In the genomic region with DNA sequence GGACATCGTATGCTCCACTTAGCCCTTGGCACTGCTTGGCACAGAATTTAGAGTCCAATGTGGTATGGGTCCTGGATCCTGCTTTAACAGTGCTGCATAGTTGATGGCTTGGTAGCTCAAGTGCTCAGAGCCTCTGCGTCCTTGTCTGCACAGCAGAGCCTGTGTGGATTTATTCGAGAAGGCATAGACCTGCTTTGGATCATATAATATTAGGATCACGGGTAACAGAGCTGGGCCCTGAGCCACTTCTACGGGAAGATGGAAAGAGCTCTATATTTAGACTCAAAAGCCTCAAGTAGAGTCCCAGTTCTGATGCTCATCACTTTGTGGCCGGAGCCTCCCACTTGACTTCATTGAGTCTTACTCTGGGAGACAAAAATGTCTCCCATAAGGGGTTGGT, we compare ENCODE assay signal across 17 cellular contexts.
A peak's percentile ranks its signal among the peaks of the same experiment; 100 is the strongest.
DNase-seq lines count a peak whose midpoint lies in the region; ATAC-seq and TF ChIP-seq lines count a peak whose summit lies in the region.
"Had no signal": no experiment of that assay in that cellular context is flagged by ENCODE, and none has a peak within 500 bp of the region (broad histone marks: within the 10 kb centered on the region; RNA-seq: fewer than 3 reads in every experiment).

No MANE protein-coding gene starts in this region.

- peak overlapping the region; percentile 93 for H3K27ac ChIP-seq in SK-N-MC
- H3K27ac ChIP-seq in left ventricle myocardium inferior (replicated peaks) = peak overlapping the region; percentile 12

- H3K36me3 ChIP-seq in SK-N-MC (ENCODE audit: insufficient read depth, low read length) (no peaks in the 10 kb centered on the region), left ventricle myocardium inferior (no peaks in the 10 kb centered on the region)
- H3K36me3 ChIP-seq: MG63 had no signal

- H3K27me3 Mint-ChIP-seq in activated T-cell treated with anti-CD3 and anti-CD28 coated beads, Interleukin-2, amount 50 U/mL, for 24 hours = no peaks in the 10 kb centered on the region
- H3K27me3 Mint-ChIP-seq in activated T-cell treated with anti-CD3 and anti-CD28 coated beads, Interleukin-2, amount 50 U/mL, for 4 hours (ENCODE audit: low read depth) = no peaks in the 10 kb centered on the region
- H3K27me3 Mint-ChIP-seq in stimulated activated memory B cell treated with anti-CD40 and anti-IgM and Interleukin-4, amounts not matched to agents 10 μg/mL and 1 μg/mL and 100 μg/mL, for 72 hours = no peaks in the 10 kb centered on the region

- H3K9ac ChIP-seq in SK-N-MC (ENCODE audit: insufficient read length) = no peak overlapping the region

- no peaks in the 10 kb centered on the region for H3K9me3 Mint-ChIP-seq in activated T-cell treated with anti-CD3 and anti-CD28 coated beads, Interleukin-2, amount 50 U/mL, for 24 hours
- H3K9me3 Mint-ChIP-seq in activated T-cell treated with anti-CD3 and anti-CD28 coated beads, Interleukin-2, amount 50 U/mL, for 4 hours = no peaks in the 10 kb centered on the region
- H3K9me3 Mint-ChIP-seq in stimulated activated memory B cell treated with anti-CD40 and anti-IgM and Interleukin-4, amounts not matched to agents 10 μg/mL and 1 μg/mL and 100 μg/mL, for 72 hours = no peaks in the 10 kb centered on the region

- H3K4me3 ChIP-seq in SK-N-MC = peak overlapping the region; percentile 74; the same call in 1 of the 2 replicates
- H3K4me3 ChIP-seq in left ventricle myocardium inferior = no peak overlapping the region
- H3K4me3 ChIP-seq: MG63 had no signal

- no peak overlapping the region for H3K4me3 Mint-ChIP-seq in activated T-cell treated with anti-CD3 and anti-CD28 coated beads, Interleukin-2, amount 50 U/mL, for 24 hours
- no peak overlapping the region for H3K4me3 Mint-ChIP-seq in activated T-cell treated with anti-CD3 and anti-CD28 coated beads, Interleukin-2, amount 50 U/mL, for 4 hours
- no peak overlapping the region for H3K4me3 Mint-ChIP-seq in stimulated activated memory B cell treated with anti-CD40 and anti-IgM and Interleukin-4, amounts not matched to agents 10 μg/mL and 1 μg/mL and 100 μg/mL, for 72 hours

- DNase-seq in activated T-cell treated with anti-CD3 and anti-CD28 coated beads, Interleukin-2, amount 50 U/mL, for 24 hours = no peak
- DNase-seq in activated T-cell treated with anti-CD3 and anti-CD28 coated beads, Interleukin-2, amount 50 U/mL, for 4 hours = no peak
- DNase-seq in SK-N-MC (ENCODE audit: low read depth, low spot score) (no peak), left ventricle myocardium inferior (no peak), G401 (ENCODE audit: low spot score) (no peak), kidney tubule cell (ENCODE audit: low spot score) (no peak)
- DNase-seq: Caco-2, DMS153, H7, Karpas-422, MG63, NCI-H1092 treated with DMSO at 0.1 percent for 48 hours, NCI-H1694, NCI-H345, NCI-H526 treated with DMSO at 0.1 percent for 48 hours, SHP77 treated with DMSO at 0.1 percent for 48 hours had no signal

- in situ Hi-C loops in G401 (cut with HindIII; ENCODE audit: low sequenced_read_pairs) = no loop called here

- no peak for TF ChIP-seq CTCF in left ventricle myocardium inferior (IDR thresholded peaks at IDR 0.05; ENCODE audit: borderline replicate concordance)

- ATAC-seq in activated T-cell treated with anti-CD3 and anti-CD28 coated beads, Interleukin-2, amount 50 U/mL, for 4 hours = no peak
- no peak for ATAC-seq in stimulated activated memory B cell treated with anti-CD40 and anti-IgM and Interleukin-4, amounts not matched to agents 10 μg/mL and 1 μg/mL and 100 μg/mL, for 72 hours

- no peaks in the 10 kb centered on the region for H3K27me3 ChIP-seq in left ventricle myocardium inferior (ENCODE audit: low read depth)
- H3K27me3 ChIP-seq: MG63 had no signal

- H3K9me3 ChIP-seq in SK-N-MC (ENCODE audit: low read depth, low read length) (no peaks in the 10 kb centered on the region), left ventricle myocardium inferior (replicated peaks) (no peaks in the 10 kb centered on the region)
- H3K9me3 ChIP-seq: Caco-2, MG63 had no signal

- H3K4me1 Mint-ChIP-seq in activated T-cell treated with anti-CD3 and anti-CD28 coated beads, Interleukin-2, amount 50 U/mL, for 24 hours (ENCODE audit: low read depth) = peaks cover 84% of the 10 kb centered on the region
- H3K4me1 Mint-ChIP-seq in activated T-cell treated with anti-CD3 and anti-CD28 coated beads, Interleukin-2, amount 50 U/mL, for 4 hours (ENCODE audit: low read depth) = peaks cover 46% of the 10 kb centered on the region
- H3K4me1 Mint-ChIP-seq in stimulated activated memory B cell treated with anti-CD40 and anti-IgM and Interleukin-4, amounts not matched to agents 10 μg/mL and 1 μg/mL and 100 μg/mL, for 72 hours = peaks cover 71% of the 10 kb centered on the region

- H3K4me1 ChIP-seq in left ventricle myocardium inferior = peaks cover 23% of the 10 kb centered on the region
- H3K4me1 ChIP-seq: Caco-2 had no signal

- intact Hi-C loops in left ventricle myocardium inferior (cut with micrococcal nuclease) = no loop called here

- H3K27ac Mint-ChIP-seq in activated T-cell treated with anti-CD3 and anti-CD28 coated beads, Interleukin-2, amount 50 U/mL, for 24 hours = peak overlapping the region; percentile 28
- peak overlapping the region; percentile 57 for H3K27ac Mint-ChIP-seq in stimulated activated memory B cell treated with anti-CD40 and anti-IgM and Interleukin-4, amounts not matched to agents 10 μg/mL and 1 μg/mL and 100 μg/mL, for 72 hours

- H3K36me3 Mint-ChIP-seq in activated T-cell treated with anti-CD3 and anti-CD28 coated beads, Interleukin-2, amount 50 U/mL, for 24 hours (ENCODE audit: low read depth) = peaks cover 84% of the 10 kb centered on the region
- peaks cover 46% of the 10 kb centered on the region for H3K36me3 Mint-ChIP-seq in activated T-cell treated with anti-CD3 and anti-CD28 coated beads, Interleukin-2, amount 50 U/mL, for 4 hours (ENCODE audit: insufficient read depth)
- peaks cover 36% of the 10 kb centered on the region for H3K36me3 Mint-ChIP-seq in stimulated activated memory B cell treated with anti-CD40 and anti-IgM and Interleukin-4, amounts not matched to agents 10 μg/mL and 1 μg/mL and 100 μg/mL, for 72 hours
